19 cellular contexts compared by ENCODE assay signal in genomic region chr18:9608728-9609127, GRCh38. TPM values are rescaled to one million over a fixed set of nuclear protein-coding genes. Genes with fewer than 3 reads are reported as not detected.
A peak's percentile ranks its signal among the peaks of the same experiment; 100 is the strongest.
DNase-seq lines count a peak whose midpoint lies in the region; ATAC-seq, FAIRE-seq and TF ChIP-seq lines count a peak whose summit lies in the region.
"Had no signal": no experiment of that assay in that cellular context is flagged by ENCODE, and none has a peak within 500 bp of the region (broad histone marks: within the 10 kb centered on the region; RNA-seq: fewer than 3 reads in every experiment).

No MANE protein-coding gene starts in this region.

- TF ChIP-seq CTCF in keratinocyte (optimal IDR thresholded peaks at IDR 0.05 in 1 of 3, IDR thresholded peaks at IDR 0.05 in 1 of 3, conservative IDR thresholded peaks at IDR 0.05 in 1 of 3; ENCODE audit: extremely low read depth in 1 of 3, insufficient read depth in 2 of 3, low read length in 3 of 3) (no peak), smooth muscle cell (IDR thresholded peaks at IDR 0.05; ENCODE audit: borderline replicate concordance, insufficient read depth, poor library complexity, severe bottlenecking) (no peak)

- H3K4me3 ChIP-seq in keratinocyte (ENCODE audit: control insufficient read depth in 2 of 3, extremely low read depth in 1 of 3, insufficient read depth in 2 of 3, low read depth in 1 of 3, low read length in 3 of 3) (peak overlapping the region in 2 of 3 experiments; percentile 15 to 33), smooth muscle cell (no peak overlapping the region), right cardiac atrium (ENCODE audit: low read length) (no peak overlapping the region)
- H3K4me3 ChIP-seq: heart left ventricle, spleen, upper lobe of right lung had no signal

- H3K27me3 ChIP-seq in keratinocyte (ENCODE audit: control insufficient read depth, extremely low read depth, insufficient read depth, low read length), result no peaks in the 10 kb centered on the region
- H3K27me3 ChIP-seq in smooth muscle cell (ENCODE audit: low read depth), result no peaks in the 10 kb centered on the region
- no peaks in the 10 kb centered on the region for H3K27me3 ChIP-seq in right cardiac atrium (ENCODE audit: control insufficient read depth, insufficient read depth)
- H3K27me3 ChIP-seq: heart left ventricle, spleen, upper lobe of right lung had no signal

- peaks cover 21% of the 10 kb centered on the region for H3K36me3 Mint-ChIP-seq in activated T-helper 17 cell treated with anti-CD3 and anti-CD28 coated beads, Interleukin-2, amount 50 U/mL, for 72 hours (ENCODE audit: low read depth)

- H3K9me3 Mint-ChIP-seq in activated T-helper 17 cell treated with anti-CD3 and anti-CD28 coated beads, Interleukin-2, amount 50 U/mL, for 72 hours, result no peaks in the 10 kb centered on the region
- H3K9me3 Mint-ChIP-seq: stimulated activated memory B cell treated with anti-CD40 and anti-IgM and Interleukin-4, amounts not matched to agents 10 μg/mL and 1 μg/mL and 100 μg/mL, for 72 hours had no signal

- H3K4me1 ChIP-seq in keratinocyte (ENCODE audit: control insufficient read depth, extremely low read depth, insufficient read depth, low read length) (peaks cover 55% of the 10 kb centered on the region), smooth muscle cell (ENCODE audit: low read depth) (peaks cover 15% of the 10 kb centered on the region), right cardiac atrium (ENCODE audit: control insufficient read depth, insufficient read depth, low read length) (peaks cover 2% of the 10 kb centered on the region)

- H3K4me2 ChIP-seq in keratinocyte (ENCODE audit: control insufficient read depth, extremely low read depth, insufficient read depth, low read depth, low read length) (peak overlapping the region; percentile 69), smooth muscle cell (peak overlapping the region; percentile 36)
- H3K4me2 ChIP-seq: KMS-11 had no signal

- peaks cover 6 to 23% of the 10 kb centered on the region in 2 experiments for H3K36me3 ChIP-seq in keratinocyte (ENCODE audit: control insufficient read depth in 2 of 2, extremely low read depth in 1 of 2, insufficient read depth in 2 of 2, low read length in 2 of 2)
- H3K36me3 ChIP-seq in smooth muscle cell (ENCODE audit: low read depth), result no peaks in the 10 kb centered on the region

- DNase-seq in NCI-H748 (lab: John Stamatoyannopoulos, UW; ENCODE audit: unreplicated experiment) (peak; percentile 15), NCI-H748 treated with DMSO at 0.1 percent for 48 hours (lab: John Stamatoyannopoulos, UW) (no peak), keratinocyte (ENCODE audit: low read depth, low spot score) (no peak), smooth muscle cell (lab: John Stamatoyannopoulos, UW; ENCODE audit: unreplicated experiment) (no peak), right cardiac atrium (no peak), putamen (ENCODE audit: low spot score) (no peak)
- DNase-seq: ACHN; CD4-positive, CD25-positive, alpha-beta regulatory T cell; cortex of kidney; heart left ventricle; NCI-H1436 treated with DMSO at 0.1 percent for 48 hours; spleen; T-helper 9 cell; upper lobe of right lung had no signal

- no peak for ATAC-seq in activated T-helper 17 cell treated with anti-CD3 and anti-CD28 coated beads, Interleukin-2, amount 50 U/mL, for 72 hours (replicated peaks)
- ATAC-seq in GM19455 (IDR thresholded peaks at IDR 0.05; ENCODE audit: unreplicated experiment) (no peak), right cardiac atrium (no peak)
- ATAC-seq: heart left ventricle; stimulated activated memory B cell treated with anti-CD40 and anti-IgM and Interleukin-4, amounts not matched to agents 10 μg/mL and 1 μg/mL and 100 μg/mL, for 72 hours; upper lobe of right lung had no signal

- H2AFZ ChIP-seq in keratinocyte (ENCODE audit: control insufficient read depth, low read length) (no peak overlapping the region), smooth muscle cell (ENCODE audit: low read depth) (no peak overlapping the region)
- H2AFZ ChIP-seq: parathyroid adenoma had no signal

- peak overlapping the region; percentile 3 for H3K27ac ChIP-seq in keratinocyte (ENCODE audit: control insufficient read depth, insufficient read depth, low read length)
- H3K27ac ChIP-seq in smooth muscle cell (ENCODE audit: low read depth), result peak overlapping the region; percentile 72
- no peak overlapping the region for H3K27ac ChIP-seq in right cardiac atrium (ENCODE audit: low read length)
- H3K27ac ChIP-seq: heart left ventricle, KMS-11, parathyroid adenoma, spleen, upper lobe of right lung had no signal

- intact Hi-C loops in right cardiac atrium (cut with DNase I), result loop anchor here in 1 of 4 donors (10.0 kb wide), 1 partner anchor 166 kb away; no protein-coding TSS in a partner anchor

- H3K27ac Mint-ChIP-seq in activated T-helper 17 cell treated with anti-CD3 and anti-CD28 coated beads, Interleukin-2, amount 50 U/mL, for 72 hours, result peak overlapping the region; percentile 30
- H3K27ac Mint-ChIP-seq: stimulated activated memory B cell treated with anti-CD40 and anti-IgM and Interleukin-4, amounts not matched to agents 10 μg/mL and 1 μg/mL and 100 μg/mL, for 72 hours had no signal

- peaks cover 8% of the 10 kb centered on the region for H3K9me1 ChIP-seq in keratinocyte (ENCODE audit: control insufficient read depth, extremely low read depth, insufficient read depth, low read length)

- H3K4me1 Mint-ChIP-seq in activated T-helper 17 cell treated with anti-CD3 and anti-CD28 coated beads, Interleukin-2, amount 50 U/mL, for 72 hours, result peaks cover 44% of the 10 kb centered on the region

- peaks cover 100% of the 10 kb centered on the region for H3K79me2 ChIP-seq in keratinocyte (ENCODE audit: control insufficient read depth, insufficient read depth, low read length)
- H3K79me2 ChIP-seq in smooth muscle cell (ENCODE audit: low read depth), result peaks cover 100% of the 10 kb centered on the region

- FAIRE-seq in keratinocyte (lab: Jason Lieb, UNC), result no peak

- H3K9ac ChIP-seq in keratinocyte (ENCODE audit: control insufficient read depth, extremely low read depth, insufficient read depth, low read length) (peak overlapping the region; percentile 34), smooth muscle cell (ENCODE audit: low read depth) (peak overlapping the region; percentile 7)
- H3K9ac ChIP-seq: KMS-11, parathyroid adenoma had no signal

- 33% methylated on average over 1 of the region's 1 CpG for WGBS in smooth muscle cell (ENCODE audit: low lambda C conversion rate)
- WGBS in right cardiac atrium, result 38% methylated on average over 1 of the region's 1 CpG

- H3K9me3 ChIP-seq in keratinocyte (ENCODE audit: control insufficient read depth, low read depth, low read length) (no peaks in the 10 kb centered on the region), smooth muscle cell (replicated peaks; ENCODE audit: low read depth) (no peaks in the 10 kb centered on the region), right cardiac atrium (ENCODE audit: control insufficient read depth, low read length) (no peaks in the 10 kb centered on the region)
- H3K9me3 ChIP-seq: heart left ventricle, spleen, upper lobe of right lung had no signal

- H3K27me3 Mint-ChIP-seq in activated T-helper 17 cell treated with anti-CD3 and anti-CD28 coated beads, Interleukin-2, amount 50 U/mL, for 72 hours, result no peaks in the 10 kb centered on the region
- H3K27me3 Mint-ChIP-seq: CD4-positive, CD25-positive, alpha-beta regulatory T cell; stimulated activated memory B cell treated with anti-CD40 and anti-IgM and Interleukin-4, amounts not matched to agents 10 μg/mL and 1 μg/mL and 100 μg/mL, for 72 hours had no signal

- dilution Hi-C loops in keratinocyte (cut with MboI; ENCODE audit: extremely low pct_ligation_motif_present, low sequenced_read_pairs), result no loop called here

- H3K4me3 Mint-ChIP-seq in activated T-helper 17 cell treated with anti-CD3 and anti-CD28 coated beads, Interleukin-2, amount 50 U/mL, for 72 hours, result peak overlapping the region; percentile 15
- H3K4me3 Mint-ChIP-seq: stimulated activated memory B cell treated with anti-CD40 and anti-IgM and Interleukin-4, amounts not matched to agents 10 μg/mL and 1 μg/mL and 100 μg/mL, for 72 hours had no signal

- peaks cover 18% of the 10 kb centered on the region for H3F3A ChIP-seq in smooth muscle cell (ENCODE audit: low read depth)

- H4K20me1 ChIP-seq in keratinocyte (ENCODE audit: control insufficient read depth, extremely low read depth, insufficient read depth, low read length), result peaks cover 33% of the 10 kb centered on the region
- H4K20me1 ChIP-seq in smooth muscle cell (ENCODE audit: low read depth), result peaks cover 94% of the 10 kb centered on the region

RNA-seq across cellular contexts. Expression of gene PPP4R1, which starts 5.6 kb away (rescaled TPM):
- 10 to 100 TPM; 28.9 to 47.6 TPM for total RNA-seq in activated T-helper 17 cell treated with anti-CD3 and anti-CD28 coated beads, Interleukin-2, amount 50 U/mL, for 72 hours
- polyA plus RNA-seq in keratinocyte, result 200 to 221 TPM (median 209 TPM) in 3 replicates
- polyA plus RNA-seq in keratinocyte (2011; ENCODE audit: low read depth), result 101 TPM
- polyA plus RNA-seq in keratinocyte (2011; cell fraction: cytosol; rRNA removed), result 119 and 143 TPM in 2 replicates
- polyA plus RNA-seq in keratinocyte (2011; cell fraction: nucleus; rRNA removed), result 275 and 293 TPM in 2 replicates
- polyA plus RNA-seq in keratinocyte (2012; ENCODE audit: low replicate concordance), result 83.8 and 102 TPM in 2 replicates
- 216 to 410 TPM (median 387 TPM) in 3 replicates for polyA minus RNA-seq in keratinocyte
- 124 TPM for polyA minus RNA-seq in keratinocyte (2011; cell fraction: cytosol; rRNA and poly(A)+ RNA removed)
- polyA minus RNA-seq in keratinocyte (2011; cell fraction: nucleus; rRNA and poly(A)+ RNA removed), result 142 and 262 TPM in 2 replicates
- total RNA-seq in smooth muscle cell, result 78.4 and 89.7 TPM in 2 replicates
- 25.9 and 27.5 TPM in 2 replicates for polyA plus RNA-seq in smooth muscle cell
- 10 to 100 TPM; 56.9 to 95.8 (median 65.3) TPM for total RNA-seq in right cardiac atrium
- polyA plus RNA-seq in right cardiac atrium, result 18.8 TPM

Comparison
In these comparisons a context has a peak if more than half of its experiments do, and no peak if none do; other contexts are left out.
1. H3K4me3 ChIP-seq: peak in keratinocyte (2 of 3); none in smooth muscle cell (single experiment) and right cardiac atrium (single experiment).